Comparison of ENCODE assay signal across 27 cellular contexts in genomic region chr7:5589819-5590595, GRCh38. TPM values are rescaled to one million over a fixed set of nuclear protein-coding genes. Genes with fewer than 3 reads are reported as not detected.
DNase-seq lines count a peak whose midpoint lies in the region; ATAC-seq and TF ChIP-seq lines count a peak whose summit lies in the region.
"Had no signal": no experiment of that assay in that cellular context is flagged by ENCODE, and none has a peak within 500 bp of the region (broad histone marks: within the 10 kb centered on the region; RNA-seq: fewer than 3 reads in every experiment).

No MANE protein-coding gene starts in this region.

- TF ChIP-seq CTCF in SK-N-SH (IDR thresholded peaks at IDR 0.05) (no peak), RWPE1 (conservative IDR thresholded peaks at IDR 0.05; ENCODE audit: low read depth) (no peak), suprapubic skin (IDR thresholded peaks at IDR 0.05) (no peak)

- H3K9me3 ChIP-seq in SK-N-SH (no peaks in the 10 kb centered on the region), suprapubic skin (no peaks in the 10 kb centered on the region)
- H3K9me3 ChIP-seq: gastroesophageal sphincter, neutrophil, sigmoid colon, vagina had no signal

- CTCF ChIA-PET in SK-N-SH (lab: Yijun Ruan, JAX), result interaction anchor here (0.8 to 1.9 kb wide), 5 partner anchors 10 to 114 kb away, joined by 3 to 10 read pairs (median 4); no protein-coding TSS in a partner anchor
- CTCF ChIA-PET in RWPE1 (lab: Yijun Ruan, JAX), result interaction anchor here (0.7 to 1.4 kb wide), 2 partner anchors 50 to 53 kb away, joined by 4 to 5 read pairs; no protein-coding TSS in a partner anchor

- peaks cover 0 to 6% of the 10 kb centered on the region in 2 experiments for H3K36me3 ChIP-seq in SK-N-SH (replicated peaks in 1 of 2; ENCODE audit: control insufficient read depth in 1 of 2, insufficient read depth in 2 of 2, low read length in 1 of 2)
- no peaks in the 10 kb centered on the region for H3K36me3 ChIP-seq in suprapubic skin
- H3K36me3 ChIP-seq: gastroesophageal sphincter, neutrophil, sigmoid colon, vagina had no signal

- WGBS in SK-N-SH (ENCODE audit: low lambda C conversion rate), result 97% methylated on average over 19 of the region's 20 CpGs
- 88% methylated on average over 17 of the region's 20 CpGs for WGBS in suprapubic skin

- no peak for TF ChIP-seq RAD21 in SK-N-SH (IDR thresholded peaks at IDR 0.05; ENCODE audit: low read length)

- H3K4me3 ChIP-seq in SK-N-SH (ENCODE audit: low read depth in 2 of 2, low read length in 1 of 2), result no peak overlapping the region
- no peak overlapping the region for H3K4me3 ChIP-seq in suprapubic skin
- H3K4me3 ChIP-seq: gastroesophageal sphincter, GM23248, hepatocyte, sigmoid colon, vagina had no signal

- H4K20me1 ChIP-seq in SK-N-SH (ENCODE audit: insufficient read depth), result peaks cover 9% of the 10 kb centered on the region

- H3K27me3 ChIP-seq in SK-N-SH (ENCODE audit: insufficient read depth) (no peaks in the 10 kb centered on the region), suprapubic skin (no peaks in the 10 kb centered on the region)
- H3K27me3 ChIP-seq: vagina had no signal

- H3K4me1 ChIP-seq in SK-N-SH (ENCODE audit: control insufficient read depth in 1 of 2, insufficient read depth in 2 of 2, low read depth in 1 of 2, low read length in 1 of 2) (peaks cover 13 to 21% of the 10 kb centered on the region in 2 experiments; a peak in 3 of 4 replicates), suprapubic skin (peaks cover 35% of the 10 kb centered on the region)

- H3K4me2 ChIP-seq in SK-N-SH, result no peak overlapping the region
- H3K4me2 ChIP-seq: hepatocyte had no signal

- H3K27ac ChIP-seq in SK-N-SH (ENCODE audit: low read depth in 2 of 2, low read length in 1 of 2) (no peak overlapping the region), RWPE1 (peak overlapping the region; percentile 99), suprapubic skin (no peak overlapping the region)
- H3K27ac ChIP-seq: gastroesophageal sphincter, GM23248, hepatocyte, neutrophil, sigmoid colon, vagina had no signal

- no peaks in the 10 kb centered on the region for H3K9me2 ChIP-seq in SK-N-SH

- H3K79me2 ChIP-seq in SK-N-SH (ENCODE audit: insufficient read depth), result peaks cover 27% of the 10 kb centered on the region

- no peak for ATAC-seq in SK-N-SH treated with all-trans-retinoic acid at 6 μM for 48 hours
- ATAC-seq in HG03025 (IDR thresholded peaks at IDR 0.05; ENCODE audit: low FRiP score, unreplicated experiment), result no peak
- ATAC-seq: activated CD8-positive, alpha-beta T cell treated with anti-CD3 and anti-CD28 coated beads for 36 hours; gastroesophageal sphincter; HepG2; stimulated activated memory B cell treated with anti-CD40 and anti-IgM and Interleukin-4, amounts not matched to agents 10 μg/mL and 1 μg/mL and 100 μg/mL, for 72 hours had no signal

- peaks cover 29% of the 10 kb centered on the region for H3F3A ChIP-seq in SK-N-SH (replicated peaks; ENCODE audit: insufficient read depth)

- POLR2A ChIA-PET in SK-N-SH (lab: Yijun Ruan, JAX), result interaction anchor here (1.6 kb wide), 1 partner anchor 15 kb away, joined by 11 read pairs; no protein-coding TSS in a partner anchor
- POLR2A ChIA-PET in RWPE1 (lab: Yijun Ruan, JAX; ENCODE audit: low non-redundant PET), result no interaction called here

- no peak for TF ChIP-seq EP300 in SK-N-SH (IDR thresholded peaks at IDR 0.05; ENCODE audit: borderline replicate concordance in 1 of 2, low read depth in 1 of 2, low read length in 1 of 2)
- no peak for TF ChIP-seq EP300 in suprapubic skin (IDR thresholded peaks at IDR 0.05)

- no peak overlapping the region for H3K9ac ChIP-seq in SK-N-SH
- H3K9ac ChIP-seq: GM23248 had no signal

- no peak overlapping the region for H2AFZ ChIP-seq in SK-N-SH (ENCODE audit: low read depth)
- H2AFZ ChIP-seq: GM23248, hepatocyte had no signal

- no peak for TF ChIP-seq POLR2A in suprapubic skin (IDR thresholded peaks at IDR 0.05)

- DNase-seq in SK-N-SH (peak; percentile 31), RWPE1 (ENCODE audit: low spot score) (no peak), iPS-NIHi11 (ENCODE audit: low spot score) (peak; percentile 4), NK-92 (lab: John Stamatoyannopoulos, UW; ENCODE audit: unreplicated experiment) (no peak), NOMO-1 treated with dmso at 0.1 percent for 144 hours (lab: John Stamatoyannopoulos, UW; ENCODE audit: unreplicated experiment) (no peak), suprapubic skin (ENCODE audit: low spot score in 2 of 2) (no peak)
- DNase-seq: activated CD8-positive, alpha-beta T cell treated with anti-CD3 and anti-CD28 coated beads for 36 hours; activated naive CD8-positive, alpha-beta T cell treated with anti-CD3 and anti-CD28 coated beads, Interleukin-2, amount 10 ng/mL, durations not matched to agents 7 days and 5 days; AML-193; dermis blood vessel endothelial cell; DMS79 treated with DMSO at 0.1 percent for 48 hours; GM23248; immature natural killer cell; NCI-H1048; NCI-H1930; NCI-H345; NCI-H82; sigmoid colon; stimulated activated CD4-positive, alpha-beta T cell treated with anti-CD3 and anti-CD28 coated beads, Interleukin-4, amount 100 ng/mL, for 4 hours had no signal

TF ChIP-seq in SK-N-SH, 30 proteins besides CTCF, POLR2A, EP300 and RAD21 (continues in another document):
- TF ChIP-seq NFIC (IDR thresholded peaks at IDR 0.05; ENCODE audit: borderline replicate concordance) (no peak), ZBTB33 (IDR thresholded peaks at IDR 0.05; ENCODE audit: borderline replicate concordance, low read depth) (no peak), SIN3A (IDR thresholded peaks at IDR 0.05; ENCODE audit: borderline replicate concordance, low read depth, low read length) (no peak), MEF2A (IDR thresholded peaks at IDR 0.05; ENCODE audit: borderline replicate concordance, low read depth) (no peak), SMC3 (IDR thresholded peaks at IDR 0.05; ENCODE audit: low read depth, low read length) (no peak), JUND (IDR thresholded peaks at IDR 0.05) (no peak), FOXM1 (IDR thresholded peaks at IDR 0.05; ENCODE audit: low read depth) (no peak), GATA2 (CRISPR knock-in tag; IDR thresholded peaks at IDR 0.05) (no peak), RFX5 (IDR thresholded peaks at IDR 0.05; ENCODE audit: low read length) (no peak)

TF ChIP-seq in SK-N-SH treated with all-trans-retinoic acid at 6 μM for 48 hours, 23 proteins besides CTCF, POLR2A, EP300 and RAD21 (continues in another document):
- TF ChIP-seq ARNTL (CRISPR knock-in tag; IDR thresholded peaks at IDR 0.05; ENCODE audit: borderline replicate concordance, low read depth) (no peak), ZFP3 (CRISPR knock-in tag; IDR thresholded peaks at IDR 0.05) (no peak), PATZ1 (CRISPR knock-in tag; IDR thresholded peaks at IDR 0.05; ENCODE audit: borderline replicate concordance) (no peak), ZNF70 (CRISPR knock-in tag; IDR thresholded peaks at IDR 0.05) (no peak), ZC3H10 (CRISPR knock-in tag; IDR thresholded peaks at IDR 0.05) (no peak), PPARA (CRISPR knock-in tag; IDR thresholded peaks at IDR 0.05; ENCODE audit: borderline replicate concordance) (no peak), SNAI2 (CRISPR knock-in tag; IDR thresholded peaks at IDR 0.05) (no peak), RARB (CRISPR knock-in tag; IDR thresholded peaks at IDR 0.05) (no peak), BACH2 (CRISPR knock-in tag; IDR thresholded peaks at IDR 0.05; ENCODE audit: borderline replicate concordance) (no peak), CREB5 (CRISPR knock-in tag; IDR thresholded peaks at IDR 0.05; ENCODE audit: low read depth) (no peak), TCF4 (CRISPR knock-in tag; IDR thresholded peaks at IDR 0.05; ENCODE audit: borderline replicate concordance) (no peak), ZNF565 (CRISPR knock-in tag; conservative IDR thresholded peaks at IDR 0.05; ENCODE audit: low read depth) (no peak), ISL1 (CRISPR knock-in tag; IDR thresholded peaks at IDR 0.05) (no peak), CSDC2 (CRISPR knock-in tag; IDR thresholded peaks at IDR 0.05) (no peak)

RNA-seq across cellular contexts. Expression of gene FSCN1, which starts 2.6 kb away (rescaled TPM):
- polyA plus RNA-seq in SK-N-SH (2012; rRNA removed), result 222 and 287 TPM in 2 replicates
- 108 and 201 TPM in 2 replicates for polyA plus RNA-seq in SK-N-SH (2012; cell fraction: cytosol; rRNA removed)
- 255 and 304 TPM in 2 replicates for polyA plus RNA-seq in SK-N-SH (2012; cell fraction: nucleus; rRNA removed)
- total RNA-seq in suprapubic skin, result 10 to 100 TPM; 63.0 to 88.9 (median 73.2) TPM

RNA-seq across cellular contexts. Expression of gene ACTB, which starts 59.6 kb away (rescaled TPM):
- 2,583 and 4,707 TPM in 2 replicates for polyA plus RNA-seq in SK-N-SH (2012; rRNA removed)
- polyA plus RNA-seq in SK-N-SH (2012; cell fraction: cytosol; rRNA removed), result 3,036 and 4,390 TPM in 2 replicates
- 4,302 and 8,336 TPM in 2 replicates for polyA plus RNA-seq in SK-N-SH (2012; cell fraction: nucleus; rRNA removed)
- total RNA-seq in suprapubic skin, result 1,000 to 10,000 TPM; 1,382 to 2,494 (median 2,273) TPM

Comparison
In these comparisons a context has a peak if more than half of its experiments do, and no peak if none do; other contexts are left out.
1. DNase-seq: peak in SK-N-SH (single experiment) and iPS-NIHi11 (single experiment); none in RWPE1 (single experiment), NK-92 (single experiment), NOMO-1 treated with dmso at 0.1 percent for 144 hours (single experiment) and suprapubic skin (0 of 2).